25 cellular contexts compared by ENCODE assay signal in genomic region chr17:51087072-51087757, GRCh38. TPM values are rescaled to one million over a fixed set of nuclear protein-coding genes. Genes with fewer than 3 reads are reported as not detected.
DNase-seq lines count a peak whose midpoint lies in the region; ATAC-seq and TF ChIP-seq lines count a peak whose summit lies in the region.
"Had no signal": no experiment of that assay in that cellular context is flagged by ENCODE, and none has a peak within 500 bp of the region (broad histone marks: within the 10 kb centered on the region; RNA-seq: fewer than 3 reads in every experiment).

No MANE protein-coding gene starts in this region.

- POLR2A ChIA-PET in PC-3 (lab: Charles Lee; ENCODE audit: unreplicated experiment), result interaction anchor here (0.7 to 1.8 kb wide), 2 partner anchors 34 to 64 kb away, joined by 5 read pairs; partner anchors contain the start of gene SPAG9

- peaks cover 23% of the 10 kb centered on the region for H3F3A ChIP-seq in PC-3 (ENCODE audit: low read length, unreplicated experiment)

- H3K4me2 ChIP-seq in PC-3 (ENCODE audit: low read length), result no peak overlapping the region

- H2AFZ ChIP-seq in PC-3 (ENCODE audit: low read length), result no peak overlapping the region

- TF ChIP-seq CTCF in PC-3 (conservative IDR thresholded peaks at IDR 0.05; ENCODE audit: low read depth, low read length) (no peak), fibroblast of the aortic adventitia (IDR thresholded peaks at IDR 0.05; ENCODE audit: insufficient read depth, low read length) (no peak), mucosa of descending colon (IDR thresholded peaks at IDR 0.05) (no peak)

- no peak for DNase-seq in activated T-cell treated with anti-CD3 and anti-CD28 coated beads, Interleukin-2, amount 50 U/mL, for 24 hours
- DNase-seq in activated T-cell treated with anti-CD3 and anti-CD28 coated beads for 4 hours (no peak), PC-3 (peak; percentile 22), fibroblast of the aortic adventitia (ENCODE audit: low read depth) (peak; percentile 25), NCI-H2029 (lab: John Stamatoyannopoulos, UW) (no peak), mucosa of descending colon (no peak)
- no peak for DNase-seq in stimulated activated naive B cell treated with anti-CD40 and anti-IgM and Interleukin-4, amounts not matched to agents 10 μg/mL and 1 μg/mL and 100 μg/mL, for 72 hours
- DNase-seq in activated T-helper 2 cell treated with anti-CD3 and anti-CD28 coated beads, Interferon-gamma antibody, Interleukin-2, Interleukin-4, amounts not matched to agents 10 μg/mL and 5 μg/mL and 100 μg/mL, durations not matched to agents 14 hours and 24 hours and 36 hours (ENCODE audit: low spot score), result no peak
- DNase-seq: activated naive CD8-positive, alpha-beta T cell treated with anti-CD3 and anti-CD28 coated beads, Interleukin-2, amount 50 U/mL, for 24 hours; activated T-cell treated with anti-CD3 and anti-CD28 coated beads, Interleukin-2, amount 50 U/mL, for 4 hours; CD8-positive, alpha-beta memory T cell; effector memory CD8-positive, alpha-beta T cell; GDM1; H7; hippocampal formation; NCI-H2081 treated with DMSO at 0.1 percent for 48 hours; NCI-H226; NCI-H69; stimulated activated naive CD8-positive, alpha-beta T cell treated with anti-CD3 and anti-CD28 coated beads, Interleukin-15, Interleukin-2, amounts not matched to agents 100 U/mL and 50 U/mL, for 24 hours had no signal

- no peak for ATAC-seq in PC-3
- ATAC-seq in stimulated activated naive B cell treated with anti-CD40 and anti-IgM and Interleukin-4, amounts not matched to agents 10 μg/mL and 1 μg/mL and 100 μg/mL, for 72 hours (replicated peaks), result peak; percentile 54 to 58
- no peak for ATAC-seq in mucosa of descending colon
- ATAC-seq: activated naive CD8-positive, alpha-beta T cell treated with anti-CD3 and anti-CD28 coated beads, Interleukin-2, amount 50 U/mL, for 24 hours; activated T-cell treated with anti-CD3 and anti-CD28 coated beads, Interleukin-2, amount 50 U/mL, for 4 hours; effector memory CD8-positive, alpha-beta T cell; SK-N-SH treated with all-trans-retinoic acid at 6 μM for 48 hours; stimulated activated naive CD8-positive, alpha-beta T cell treated with anti-CD3 and anti-CD28 coated beads, Interleukin-15, Interleukin-2, amounts not matched to agents 100 U/mL and 50 U/mL, for 24 hours had no signal

- peaks cover 6% of the 10 kb centered on the region for H3K36me3 Mint-ChIP-seq in activated T-cell treated with anti-CD3 and anti-CD28 coated beads, Interleukin-2, amount 50 U/mL, for 24 hours (ENCODE audit: low read depth)
- H3K36me3 Mint-ChIP-seq in stimulated activated naive B cell treated with anti-CD40 and anti-IgM and Interleukin-4, amounts not matched to agents 10 μg/mL and 1 μg/mL and 100 μg/mL, for 72 hours, result peaks cover 16 to 18% of the 10 kb centered on the region in 2 donors
- peaks cover 6% of the 10 kb centered on the region for H3K36me3 Mint-ChIP-seq in activated T-helper 2 cell treated with anti-CD3 and anti-CD28 coated beads, Interferon-gamma antibody, Interleukin-2, Interleukin-4, amounts not matched to agents 10 μg/mL and 5 μg/mL and 100 μg/mL, durations not matched to agents 14 hours and 24 hours and 36 hours (ENCODE audit: low read depth)
- H3K36me3 Mint-ChIP-seq: IgD-negative memory B cell, memory B cell had no signal

- H3K27me3 ChIP-seq in PC-3 (ENCODE audit: low read length), result no peaks in the 10 kb centered on the region
- H3K27me3 ChIP-seq: esophagus muscularis mucosa had no signal

- H3K9me3 ChIP-seq in PC-3 (ENCODE audit: low read length) (no peaks in the 10 kb centered on the region), mucosa of descending colon (no peaks in the 10 kb centered on the region)
- H3K9me3 ChIP-seq: esophagus muscularis mucosa, thoracic aorta had no signal

- H3K9me3 Mint-ChIP-seq in activated T-cell treated with anti-CD3 and anti-CD28 coated beads, Interleukin-2, amount 50 U/mL, for 24 hours, result no peaks in the 10 kb centered on the region
- no peaks in the 10 kb centered on the region for H3K9me3 Mint-ChIP-seq in stimulated activated naive B cell treated with anti-CD40 and anti-IgM and Interleukin-4, amounts not matched to agents 10 μg/mL and 1 μg/mL and 100 μg/mL, for 72 hours
- no peaks in the 10 kb centered on the region for H3K9me3 Mint-ChIP-seq in activated T-helper 2 cell treated with anti-CD3 and anti-CD28 coated beads, Interferon-gamma antibody, Interleukin-2, Interleukin-4, amounts not matched to agents 10 μg/mL and 5 μg/mL and 100 μg/mL, durations not matched to agents 14 hours and 24 hours and 36 hours
- H3K9me3 Mint-ChIP-seq: activated naive CD8-positive, alpha-beta T cell treated with anti-CD3 and anti-CD28 coated beads, Interleukin-2, amount 50 U/mL, for 24 hours; activated T-cell treated with anti-CD3 and anti-CD28 coated beads, Interleukin-2, amount 50 U/mL, for 4 hours; brain; CD8-positive, alpha-beta memory T cell; effector memory CD8-positive, alpha-beta T cell; IgD-negative memory B cell; memory B cell had no signal

- peaks cover 36% of the 10 kb centered on the region for H3K4me1 Mint-ChIP-seq in activated T-cell treated with anti-CD3 and anti-CD28 coated beads, Interleukin-2, amount 50 U/mL, for 24 hours (ENCODE audit: low read depth)
- peaks cover 13 to 43% of the 10 kb centered on the region in 2 donors for H3K4me1 Mint-ChIP-seq in stimulated activated naive B cell treated with anti-CD40 and anti-IgM and Interleukin-4, amounts not matched to agents 10 μg/mL and 1 μg/mL and 100 μg/mL, for 72 hours
- peaks cover 7% of the 10 kb centered on the region for H3K4me1 Mint-ChIP-seq in activated T-helper 2 cell treated with anti-CD3 and anti-CD28 coated beads, Interferon-gamma antibody, Interleukin-2, Interleukin-4, amounts not matched to agents 10 μg/mL and 5 μg/mL and 100 μg/mL, durations not matched to agents 14 hours and 24 hours and 36 hours (ENCODE audit: low read depth)

- H3K36me3 ChIP-seq in PC-3 (ENCODE audit: low read depth, low read length) (no peaks in the 10 kb centered on the region), mucosa of descending colon (ENCODE audit: low read depth) (no peaks in the 10 kb centered on the region)
- H3K36me3 ChIP-seq: thoracic aorta had no signal

- no peaks in the 10 kb centered on the region for H3K27me3 Mint-ChIP-seq in activated T-cell treated with anti-CD3 and anti-CD28 coated beads, Interleukin-2, amount 50 U/mL, for 24 hours
- H3K27me3 Mint-ChIP-seq in stimulated activated naive B cell treated with anti-CD40 and anti-IgM and Interleukin-4, amounts not matched to agents 10 μg/mL and 1 μg/mL and 100 μg/mL, for 72 hours, result no peaks in the 10 kb centered on the region
- H3K27me3 Mint-ChIP-seq in activated T-helper 2 cell treated with anti-CD3 and anti-CD28 coated beads, Interferon-gamma antibody, Interleukin-2, Interleukin-4, amounts not matched to agents 10 μg/mL and 5 μg/mL and 100 μg/mL, durations not matched to agents 14 hours and 24 hours and 36 hours (ENCODE audit: low read depth), result no peaks in the 10 kb centered on the region
- H3K27me3 Mint-ChIP-seq: activated naive CD8-positive, alpha-beta T cell treated with anti-CD3 and anti-CD28 coated beads, Interleukin-2, amount 50 U/mL, for 24 hours; brain; CD8-positive, alpha-beta memory T cell; effector memory CD8-positive, alpha-beta T cell; IgD-negative memory B cell; memory B cell had no signal

- H3K4me3 ChIP-seq in PC-3 (ENCODE audit: low read length) (no peak overlapping the region), fibroblast of the aortic adventitia (ENCODE audit: low read depth, low read length) (no peak overlapping the region), mucosa of descending colon (no peak overlapping the region)
- H3K4me3 ChIP-seq: esophagus muscularis mucosa, thoracic aorta had no signal

- H3K4me1 ChIP-seq in PC-3 (ENCODE audit: insufficient read depth, low read length), result peaks cover 33% of the 10 kb centered on the region
- no peaks in the 10 kb centered on the region for H3K4me1 ChIP-seq in mucosa of descending colon (ENCODE audit: low read depth)

- peaks cover 80% of the 10 kb centered on the region for H3K79me2 ChIP-seq in PC-3 (ENCODE audit: low read length)

- H3K27ac ChIP-seq in PC-3 (ENCODE audit: low read length), result peak overlapping the region; percentile 25
- H3K27ac ChIP-seq: esophagus muscularis mucosa, thoracic aorta had no signal

- H3K27ac Mint-ChIP-seq in activated T-cell treated with anti-CD3 and anti-CD28 coated beads, Interleukin-2, amount 50 U/mL, for 24 hours, result peak overlapping the region; percentile 53
- no peak overlapping the region for H3K27ac Mint-ChIP-seq in stimulated activated naive B cell treated with anti-CD40 and anti-IgM and Interleukin-4, amounts not matched to agents 10 μg/mL and 1 μg/mL and 100 μg/mL, for 72 hours
- H3K27ac Mint-ChIP-seq in activated T-helper 2 cell treated with anti-CD3 and anti-CD28 coated beads, Interferon-gamma antibody, Interleukin-2, Interleukin-4, amounts not matched to agents 10 μg/mL and 5 μg/mL and 100 μg/mL, durations not matched to agents 14 hours and 24 hours and 36 hours, result no peak overlapping the region
- H3K27ac Mint-ChIP-seq: activated naive CD8-positive, alpha-beta T cell treated with anti-CD3 and anti-CD28 coated beads, Interleukin-2, amount 50 U/mL, for 24 hours; CD8-positive, alpha-beta memory T cell; effector memory CD8-positive, alpha-beta T cell; IgD-negative memory B cell; memory B cell had no signal

- BruUV-seq in PC-3 (replicated peaks; lab: Mats Ljungman, UMichigan), result no TSS peak

- intact Hi-C loops in PC-3 (cut with micrococcal nuclease), result no loop called here
- intact Hi-C loops in activated T-helper 2 cell treated with anti-CD3 and anti-CD28 coated beads, Interferon-gamma antibody, Interleukin-2, Interleukin-4, amounts not matched to agents 10 μg/mL and 5 μg/mL and 100 μg/mL, durations not matched to agents 14 hours and 24 hours and 36 hours (cut with micrococcal nuclease), result no loop called here
- intact Hi-C loops in mucosa of descending colon (cut with DNase I, micrococcal nuclease), result no loop called here

- no peak overlapping the region for H3K9ac ChIP-seq in PC-3 (ENCODE audit: low read length)

- 0 out of 2 replicates have a peak, but pooled peaks cover 3% of the 10 kb centered on the region for H4K20me1 ChIP-seq in PC-3 (ENCODE audit: low read length)

- H3K9me2 ChIP-seq in PC-3 (replicated peaks; ENCODE audit: low read length), result no peaks in the 10 kb centered on the region

- no peak overlapping the region for H3K4me3 Mint-ChIP-seq in activated T-cell treated with anti-CD3 and anti-CD28 coated beads, Interleukin-2, amount 50 U/mL, for 24 hours
- no peak overlapping the region for H3K4me3 Mint-ChIP-seq in stimulated activated naive B cell treated with anti-CD40 and anti-IgM and Interleukin-4, amounts not matched to agents 10 μg/mL and 1 μg/mL and 100 μg/mL, for 72 hours
- no peak overlapping the region for H3K4me3 Mint-ChIP-seq in activated T-helper 2 cell treated with anti-CD3 and anti-CD28 coated beads, Interferon-gamma antibody, Interleukin-2, Interleukin-4, amounts not matched to agents 10 μg/mL and 5 μg/mL and 100 μg/mL, durations not matched to agents 14 hours and 24 hours and 36 hours (ENCODE audit: low read depth)
- H3K4me3 Mint-ChIP-seq: activated naive CD8-positive, alpha-beta T cell treated with anti-CD3 and anti-CD28 coated beads, Interleukin-2, amount 50 U/mL, for 24 hours; activated T-cell treated with anti-CD3 and anti-CD28 coated beads, Interleukin-2, amount 50 U/mL, for 4 hours; CD8-positive, alpha-beta memory T cell; effector memory CD8-positive, alpha-beta T cell; IgD-negative memory B cell; memory B cell had no signal

- CTCF ChIA-PET in PC-3 (lab: Charles Lee), result interaction anchor here (1.1 kb wide), 1 partner anchor 30 kb away, joined by 3 read pairs; no protein-coding TSS in a partner anchor

RNA-seq across cellular contexts. Expression of gene SPAG9, which starts 33.5 kb away (rescaled TPM):
- total RNA-seq in PC-3 (2014; rRNA removed) (90.5 and 98.1 TPM in 2 replicates), fibroblast of the aortic adventitia (ENCODE audit: low replicate concordance) (95.9 and 135 TPM in 2 replicates), mucosa of descending colon (10 to 100 TPM; 64.1 to 96.7 (median 79.8) TPM)
- 48.1 and 48.3 TPM in 2 replicates for total RNA-seq in activated T-helper 2 cell treated with anti-CD3 and anti-CD28 coated beads, Interferon-gamma antibody, Interleukin-2, Interleukin-4, amounts not matched to agents 10 μg/mL and 5 μg/mL and 100 μg/mL, durations not matched to agents 14 hours and 24 hours and 36 hours

Comparison
In these comparisons a context has a peak if more than half of its experiments do, and no peak if none do; other contexts are left out.
1. DNase-seq: peak in PC-3 (single experiment) and fibroblast of the aortic adventitia (single experiment); none in activated T-cell treated with anti-CD3 and anti-CD28 coated beads, Interleukin-2, amount 50 U/mL, for 24 hours (single experiment), activated T-cell treated with anti-CD3 and anti-CD28 coated beads for 4 hours (single experiment), stimulated activated naive B cell treated with anti-CD40 and anti-IgM and Interleukin-4, amounts not matched to agents 10 μg/mL and 1 μg/mL and 100 μg/mL, for 72 hours (single experiment), NCI-H2029 (single experiment), activated T-helper 2 cell treated with anti-CD3 and anti-CD28 coated beads, Interferon-gamma antibody, Interleukin-2, Interleukin-4, amounts not matched to agents 10 μg/mL and 5 μg/mL and 100 μg/mL, durations not matched to agents 14 hours and 24 hours and 36 hours (single experiment) and mucosa of descending colon (0 of 3).
2. ATAC-seq: peak in stimulated activated naive B cell treated with anti-CD40 and anti-IgM and Interleukin-4, amounts not matched to agents 10 μg/mL and 1 μg/mL and 100 μg/mL, for 72 hours (2 of 2); none in PC-3 (single experiment) and mucosa of descending colon (single experiment).